Comparison of ENCODE assay signal across 1 cellular context in genomic region chr2:233409286-233409991, GRCh38.
TF ChIP-seq lines count a peak whose summit lies in the region.

No MANE protein-coding gene starts in this region.

TF ChIP-seq in HepG2, 621 proteins besides CTCF, POLR2A, EP300 and RAD21:
- no peak for TF ChIP-seq ZBTB37 (CRISPR knock-in tag; IDR thresholded peaks at IDR 0.05)
- no peak for TF ChIP-seq KDM3A (CRISPR knock-in tag; IDR thresholded peaks at IDR 0.05; ENCODE audit: low read depth)
- no peak for TF ChIP-seq KMT2A (CRISPR knock-in tag; IDR thresholded peaks at IDR 0.05)
- no peak for TF ChIP-seq ZNF749 (CRISPR knock-in tag; IDR thresholded peaks at IDR 0.05; ENCODE audit: borderline replicate concordance)
- no peak for TF ChIP-seq ZNF792 (CRISPR knock-in tag; IDR thresholded peaks at IDR 0.05)
- TF ChIP-seq SNAPC2 (CRISPR knock-in tag; IDR thresholded peaks at IDR 0.05): no peak
- no peak for TF ChIP-seq PHF21A (CRISPR knock-in tag; IDR thresholded peaks at IDR 0.05)
- TF ChIP-seq TIGD3 (CRISPR knock-in tag; IDR thresholded peaks at IDR 0.05; ENCODE audit: borderline replicate concordance): no peak
- no peak for TF ChIP-seq ZFAT (CRISPR knock-in tag; conservative IDR thresholded peaks at IDR 0.05)
- TF ChIP-seq TGIF2 (CRISPR knock-in tag; IDR thresholded peaks at IDR 0.05): no peak
- TF ChIP-seq ZNF484 (CRISPR knock-in tag; IDR thresholded peaks at IDR 0.05; ENCODE audit: borderline replicate concordance, low read depth): no peak
- no peak for TF ChIP-seq ZNF574 (CRISPR knock-in tag; IDR thresholded peaks at IDR 0.05)
- no peak for TF ChIP-seq KLF12 (CRISPR knock-in tag; IDR thresholded peaks at IDR 0.05; ENCODE audit: borderline replicate concordance)
- TF ChIP-seq PCBP1 (IDR thresholded peaks at IDR 0.05; ENCODE audit: borderline replicate concordance, low read depth, low read length): no peak
- no peak for TF ChIP-seq ETV5 (CRISPR knock-in tag; IDR thresholded peaks at IDR 0.05; ENCODE audit: borderline replicate concordance)
- TF ChIP-seq ZFP36L2 (CRISPR knock-in tag; IDR thresholded peaks at IDR 0.05): no peak
- TF ChIP-seq ZZZ3 (CRISPR knock-in tag; IDR thresholded peaks at IDR 0.05; ENCODE audit: borderline replicate concordance): no peak
- no peak for TF ChIP-seq CREBL2 (CRISPR knock-in tag; IDR thresholded peaks at IDR 0.05; ENCODE audit: borderline replicate concordance)
